In the genomic region with DNA sequence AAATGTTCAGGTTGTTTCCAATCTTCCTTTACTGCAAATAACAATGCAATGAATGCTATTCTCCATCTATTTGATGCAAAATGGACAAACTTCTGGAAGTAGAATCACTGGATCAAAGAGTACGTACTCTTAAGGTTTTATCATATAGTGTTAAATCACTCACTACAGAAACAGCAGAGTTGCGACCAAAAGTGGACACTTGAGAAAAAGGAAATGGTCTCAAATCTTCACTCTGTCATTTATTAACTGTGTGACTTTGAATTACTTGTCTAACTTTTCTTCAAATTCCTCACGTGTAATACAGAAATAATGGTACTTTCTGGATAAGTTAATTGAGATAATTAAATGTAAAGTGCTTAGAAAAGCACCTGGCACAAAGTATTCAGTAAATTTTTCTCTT, we compare ENCODE assay signal across 18 cellular contexts.
DNase-seq lines count a peak whose midpoint lies in the region; ATAC-seq, FAIRE-seq and TF ChIP-seq lines count a peak whose summit lies in the region.
"Had no signal": no experiment of that assay in that cellular context is flagged by ENCODE, and none has a peak within 500 bp of the region (broad histone marks: within the 10 kb centered on the region; RNA-seq: fewer than 3 reads in every experiment).

No MANE protein-coding gene starts in this region.

- no peaks in the 10 kb centered on the region for H3K9me3 ChIP-seq in astrocyte (ENCODE audit: insufficient read depth, low read depth, low read length)
- H3K9me3 ChIP-seq in right cardiac atrium (ENCODE audit: control insufficient read depth, low read length) = no peaks in the 10 kb centered on the region

- H3K27ac ChIP-seq in astrocyte (ENCODE audit: low read depth, low read length) (no peak overlapping the region), right cardiac atrium (ENCODE audit: low read length) (no peak overlapping the region)
- H3K27ac ChIP-seq: SK-N-MC had no signal

- WGBS in right cardiac atrium = 56% methylated on average over 3 of the region's 3 CpGs

- intact Hi-C loops in right cardiac atrium (cut with DNase I) = loop anchor here in 1 of 4 donors (10.0 kb wide), 1 partner anchor 136 kb away; no protein-coding TSS in a partner anchor

- no peaks in the 10 kb centered on the region for H3K9me3 Mint-ChIP-seq in astrocyte (ENCODE audit: unreplicated experiment)
- H3K9me3 Mint-ChIP-seq: CD4-positive, alpha-beta memory T cell had no signal

- no peaks in the 10 kb centered on the region for H3K79me2 ChIP-seq in astrocyte (ENCODE audit: insufficient read depth, low read length)

- no peak overlapping the region for H3K4me2 ChIP-seq in astrocyte (ENCODE audit: low read length)

- H4K20me1 ChIP-seq in astrocyte (ENCODE audit: insufficient read depth, low read length) = no peaks in the 10 kb centered on the region

- H3K27me3 ChIP-seq in astrocyte (ENCODE audit: insufficient read depth, low read length) = peaks cover 7% of the 10 kb centered on the region
- H3K27me3 ChIP-seq in right cardiac atrium (ENCODE audit: control insufficient read depth, insufficient read depth) = no peaks in the 10 kb centered on the region

- no peak overlapping the region for H3K4me3 Mint-ChIP-seq in astrocyte (ENCODE audit: unreplicated experiment)
- H3K4me3 Mint-ChIP-seq: CD4-positive, alpha-beta memory T cell had no signal

- peaks cover 13% of the 10 kb centered on the region for H3K27me3 Mint-ChIP-seq in astrocyte (ENCODE audit: low read depth, unreplicated experiment)

- no peak for TF ChIP-seq CTCF in astrocyte (IDR thresholded peaks at IDR 0.05; ENCODE audit: insufficient read depth, low read depth, low read length)

- DNase-seq in astrocyte (ENCODE audit: low read depth) = no peak
- no peak for DNase-seq in right cardiac atrium
- DNase-seq in NCI-H510A treated with DMSO at 0.1 percent for 48 hours (lab: John Stamatoyannopoulos, UW) = no peak
- no peak for DNase-seq in NCI-H2227 treated with DMSO at 0.1 percent for 48 hours (lab: John Stamatoyannopoulos, UW)
- DNase-seq: CD4-positive, alpha-beta memory T cell; KBM-7; NCI-H1105; NCI-H2081; NCI-H774 had no signal

- H3K36me3 Mint-ChIP-seq in astrocyte (ENCODE audit: low read depth, unreplicated experiment) = no peaks in the 10 kb centered on the region
- H3K36me3 Mint-ChIP-seq: CD4-positive, alpha-beta memory T cell had no signal

- FAIRE-seq in astrocyte (lab: Jason Lieb, UNC) = peak; percentile 5
- FAIRE-seq: A204.1, H1, HepG2, RCC 7860 had no signal

- no peak overlapping the region for H2AFZ ChIP-seq in astrocyte (ENCODE audit: low read depth, low read length)

- no peaks in the 10 kb centered on the region for H3K36me3 ChIP-seq in astrocyte (ENCODE audit: insufficient read depth, low read length)

- H3K4me3 ChIP-seq in astrocyte (ENCODE audit: insufficient read depth, low read depth, low read length) = no peak overlapping the region
- H3K4me3 ChIP-seq in right cardiac atrium (ENCODE audit: low read length) = no peak overlapping the region
- H3K4me3 ChIP-seq: SK-N-MC had no signal

- no peak overlapping the region for H3K9ac ChIP-seq in astrocyte (ENCODE audit: low read length)

- ATAC-seq in GM18870 (IDR thresholded peaks at IDR 0.05; ENCODE audit: unreplicated experiment) = peak; percentile 35
- ATAC-seq in GM19452 (IDR thresholded peaks at IDR 0.05; ENCODE audit: unreplicated experiment) = peak; percentile 47
- peak; percentile 42 for ATAC-seq in HG02938 (IDR thresholded peaks at IDR 0.05; ENCODE audit: unreplicated experiment)
- ATAC-seq in right cardiac atrium = no peak
- ATAC-seq: HepG2, Right ventricle myocardium inferior had no signal

- H3K4me1 ChIP-seq in astrocyte (ENCODE audit: insufficient read depth, low read length) (no peaks in the 10 kb centered on the region), right cardiac atrium (ENCODE audit: control insufficient read depth, insufficient read depth, low read length) (no peaks in the 10 kb centered on the region)

- no peak overlapping the region for H3K27ac Mint-ChIP-seq in astrocyte (ENCODE audit: unreplicated experiment)
- H3K27ac Mint-ChIP-seq: CD4-positive, alpha-beta memory T cell had no signal

- no peaks in the 10 kb centered on the region for H3K4me1 Mint-ChIP-seq in astrocyte (ENCODE audit: low read depth, unreplicated experiment)
- H3K4me1 Mint-ChIP-seq: CD4-positive, alpha-beta memory T cell had no signal

Comparison
In these comparisons a context has a peak if more than half of its experiments do, and no peak if none do; other contexts are left out.
1. ATAC-seq: peak in GM18870 (single experiment), GM19452 (single experiment) and HG02938 (single experiment); none in right cardiac atrium (0 of 2).